ENCODE assay signal across 24 cellular contexts in the genomic region with DNA sequence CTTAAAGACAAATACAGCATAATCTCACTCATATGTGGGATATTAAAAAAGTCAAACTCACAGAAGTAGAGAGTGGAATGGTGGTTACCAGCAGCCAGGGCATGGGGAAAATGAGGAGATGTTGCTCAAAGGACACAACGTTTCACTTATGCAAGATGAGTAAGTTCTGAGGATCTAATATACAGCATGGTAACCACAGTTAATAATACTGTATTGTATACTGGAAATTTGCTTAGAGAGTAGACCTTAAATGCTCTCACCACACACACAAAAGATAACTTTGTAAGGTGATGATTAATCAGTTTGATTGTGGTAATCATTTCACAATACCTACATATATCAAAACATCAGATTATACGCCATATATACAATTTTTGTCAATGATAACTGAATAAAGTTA. TPM values are rescaled to one million over a fixed set of nuclear protein-coding genes. Genes with fewer than 3 reads are reported as not detected.
"Had no signal": no experiment of that assay in that cellular context is flagged by ENCODE, and none has a peak within 500 bp of the region (broad histone marks: within the 10 kb centered on the region; RNA-seq: fewer than 3 reads in every experiment).

No MANE protein-coding gene starts in this region.

- H3K4me3 ChIP-seq: coronary artery, heart right ventricle, lower lobe of right lung, ovary, psoas muscle, sigmoid colon, stomach, thyroid gland had no signal

- H3K36me3 ChIP-seq: heart right ventricle, lower lobe of right lung, ovary, sigmoid colon, stomach, thyroid gland had no signal

- H3K27me3 ChIP-seq: heart right ventricle, ovary, sigmoid colon, stomach, thyroid gland had no signal

- FAIRE-seq: endothelial cell of umbilical vein, islet of Langerhans had no signal

- DNase-seq: dermis blood vessel endothelial cell; effector memory CD4-positive, alpha-beta T cell; glutamatergic neuron; heart right ventricle; hippocampal formation; left ventricle myocardium superior; lower lobe of right lung; natural killer cell; occipital lobe; ovary; posterior cingulate gyrus; psoas muscle; right cardiac atrium; sigmoid colon; stimulated activated CD4-positive, alpha-beta T cell treated with anti-CD3 and anti-CD28 coated beads, Interleukin-2, amount 100 ng/mL, for 24 hours; stimulated activated CD4-positive, alpha-beta T cell treated with anti-CD3 and anti-CD28 coated beads, Interleukin-4, amount 100 ng/mL, for 24 hours; stimulated activated naive CD4-positive, alpha-beta T cell treated with Interleukin-2 at 50 U/mL for 16 hours; stomach; thyroid gland; trophoblast cell had no signal

RNA-seq across cellular contexts. Expression of gene MYH15, which starts 60.0 kb away (rescaled TPM):
- total RNA-seq: subcutaneous adipose tissue had no signal
